8 cellular contexts compared by ENCODE assay signal in genomic region chr18:25896178-25896780, GRCh38.
DNase-seq lines count a peak whose midpoint lies in the region; ATAC-seq, FAIRE-seq and TF ChIP-seq lines count a peak whose summit lies in the region.

No MANE protein-coding gene starts in this region.

- no peak overlapping the region for H3K4me3 Mint-ChIP-seq in WTC11
- no peak overlapping the region for H3K4me3 Mint-ChIP-seq in T-helper 2 cell treated with Interferon-gamma antibody and Interleukin-4, amounts not matched to agents 5 μg/mL and 100 μg/mL, for 36 hours

- H3K9me3 ChIP-seq in heart left ventricle = peaks cover 0 to 11% (median 8%) of the 10 kb centered on the region in 12 donors

- peak; percentile 72 for ATAC-seq in HG02642 (IDR thresholded peaks at IDR 0.05; ENCODE audit: poor library complexity, unreplicated experiment)
- ATAC-seq in WTC11 = peak; percentile 86
- peak in 2 of 4 donors; percentile 30 to 67 for ATAC-seq in heart left ventricle

- no peak overlapping the region for H3K27ac Mint-ChIP-seq in WTC11
- H3K27ac Mint-ChIP-seq in T-helper 2 cell treated with Interferon-gamma antibody and Interleukin-4, amounts not matched to agents 5 μg/mL and 100 μg/mL, for 36 hours = no peak overlapping the region

- TF ChIP-seq CTCF in WTC11 (IDR thresholded peaks at IDR 0.05) = peak; percentile 70
- TF ChIP-seq CTCF in heart left ventricle (IDR thresholded peaks at IDR 0.05) = peak; percentile 59 to 83 (median 70)

- H3K27ac ChIP-seq in heart left ventricle = no peak overlapping the region

- no peaks in the 10 kb centered on the region for H3K27me3 ChIP-seq in heart left ventricle

- H3K36me3 Mint-ChIP-seq in WTC11 = no peaks in the 10 kb centered on the region
- no peaks in the 10 kb centered on the region for H3K36me3 Mint-ChIP-seq in T-helper 2 cell treated with Interferon-gamma antibody and Interleukin-4, amounts not matched to agents 5 μg/mL and 100 μg/mL, for 36 hours (ENCODE audit: low read depth)

- DNase-seq in AML-193 (lab: John Stamatoyannopoulos, UW) = peak; percentile 7 to 36
- peak; percentile 8 for DNase-seq in GM12892 (ENCODE audit: insufficient read length)
- peak; percentile 14 for DNase-seq in NCI-H146 (lab: John Stamatoyannopoulos, UW)
- peak; percentile 33 for DNase-seq in WTC11 (ENCODE audit: low spot score)
- DNase-seq in heart left ventricle = peak in 1 of 5 donors; percentile 13
- DNase-seq in stimulated activated CD4-positive, alpha-beta T cell treated with anti-CD3 and anti-CD28 coated beads, Interleukin-4, amount 100 ng/mL, for 24 hours = peak; percentile 11
- DNase-seq in T-helper 2 cell treated with Interferon-gamma antibody and Interleukin-4, amounts not matched to agents 5 μg/mL and 100 μg/mL, for 36 hours (ENCODE audit: low spot score) = no peak

- H3K4me1 Mint-ChIP-seq in WTC11 = peaks cover 11% of the 10 kb centered on the region
- H3K4me1 Mint-ChIP-seq in T-helper 2 cell treated with Interferon-gamma antibody and Interleukin-4, amounts not matched to agents 5 μg/mL and 100 μg/mL, for 36 hours (ENCODE audit: low read depth) = no peaks in the 10 kb centered on the region

- POLR2A ChIA-PET in WTC11 (lab: Charles Lee) = no interaction called here

- WGBS in heart left ventricle, 4 donors = 8 to 11% (median 9%) methylated on average over 10 of the region's 10 CpGs

- intact Hi-C loops in heart left ventricle (cut with DNase I) = loop anchor here in 8 of 10 donors (1.0 to 5.0 kb wide), 3 partner anchors 1015 to 1019 kb away; no protein-coding TSS in a partner anchor

- TF ChIP-seq POLR2A in GM12892 (IDR thresholded peaks at IDR 0.05; ENCODE audit: low read depth, low read length) (no peak), heart left ventricle (IDR thresholded peaks at IDR 0.05) (no peak)

- FAIRE-seq in GM12892 (lab: Jason Lieb, UNC) = peak; percentile 83

- H3K27me3 Mint-ChIP-seq in WTC11 (ENCODE audit: low read depth) = no peaks in the 10 kb centered on the region; the same call in 1 of the 2 replicates
- H3K27me3 Mint-ChIP-seq in T-helper 2 cell treated with Interferon-gamma antibody and Interleukin-4, amounts not matched to agents 5 μg/mL and 100 μg/mL, for 36 hours (ENCODE audit: low read depth) = peaks cover 3% of the 10 kb centered on the region

- H3K4me3 ChIP-seq in heart left ventricle = no peak overlapping the region

- H3K9me3 Mint-ChIP-seq in WTC11 = peaks cover 6% of the 10 kb centered on the region
- no peaks in the 10 kb centered on the region for H3K9me3 Mint-ChIP-seq in T-helper 2 cell treated with Interferon-gamma antibody and Interleukin-4, amounts not matched to agents 5 μg/mL and 100 μg/mL, for 36 hours

- CTCF ChIA-PET in WTC11 (lab: Charles Lee) = interaction anchor here (0.7 to 1.7 kb wide), 2 partner anchors 23 to 26 kb away, joined by 3 to 5 read pairs; no protein-coding TSS in a partner anchor

- H3K4me1 ChIP-seq in heart left ventricle = no peaks in the 10 kb centered on the region

- H3K36me3 ChIP-seq in heart left ventricle = no peaks in the 10 kb centered on the region

TF ChIP-seq in WTC11, 78 proteins besides CTCF, POLR2A, EP300 and RAD21:
- TF ChIP-seq FOXK1 (CRISPR knock-in tag; IDR thresholded peaks at IDR 0.05) = no peak
- no peak for TF ChIP-seq NFATC4 (CRISPR knock-in tag; IDR thresholded peaks at IDR 0.05)
- TF ChIP-seq ZNF121 (CRISPR knock-in tag; IDR thresholded peaks at IDR 0.05) = peak; percentile 8; the same call in 1 of the 2 replicates
